1 cellular context compared by ENCODE assay signal in the genomic region with DNA sequence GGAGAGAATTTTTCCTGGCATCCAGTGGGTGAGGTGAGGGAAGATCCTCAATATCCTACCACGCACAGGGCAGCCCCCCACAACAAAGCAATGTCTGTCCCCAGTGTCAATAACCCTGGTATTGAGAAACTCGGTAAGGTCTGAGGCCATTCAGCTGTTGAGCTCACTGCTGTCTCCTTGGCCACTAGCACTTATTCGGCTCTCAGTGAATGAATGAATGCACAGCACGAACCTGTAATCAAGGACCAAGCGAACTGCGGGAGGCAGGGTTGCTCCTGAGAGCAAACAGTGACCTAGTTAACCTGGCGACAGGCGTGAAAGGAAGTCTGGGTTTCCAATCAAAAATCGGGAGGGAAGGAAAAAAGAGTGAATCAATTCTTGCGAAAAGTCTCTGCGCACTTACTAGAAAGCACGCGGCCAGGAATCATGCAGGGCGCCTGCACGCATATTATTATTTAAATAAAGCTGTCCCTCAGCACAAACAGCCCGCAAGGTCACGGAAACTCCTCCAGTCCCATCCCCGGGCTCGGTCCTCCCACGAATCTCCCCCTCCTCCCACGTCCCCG.
TF ChIP-seq lines count a peak whose summit lies in the region.

No MANE protein-coding gene starts in this region.

TF ChIP-seq in HepG2, 621 proteins besides CTCF, POLR2A, EP300 and RAD21 (continued from another document and continues in another):
- TF ChIP-seq, protein P1, sequence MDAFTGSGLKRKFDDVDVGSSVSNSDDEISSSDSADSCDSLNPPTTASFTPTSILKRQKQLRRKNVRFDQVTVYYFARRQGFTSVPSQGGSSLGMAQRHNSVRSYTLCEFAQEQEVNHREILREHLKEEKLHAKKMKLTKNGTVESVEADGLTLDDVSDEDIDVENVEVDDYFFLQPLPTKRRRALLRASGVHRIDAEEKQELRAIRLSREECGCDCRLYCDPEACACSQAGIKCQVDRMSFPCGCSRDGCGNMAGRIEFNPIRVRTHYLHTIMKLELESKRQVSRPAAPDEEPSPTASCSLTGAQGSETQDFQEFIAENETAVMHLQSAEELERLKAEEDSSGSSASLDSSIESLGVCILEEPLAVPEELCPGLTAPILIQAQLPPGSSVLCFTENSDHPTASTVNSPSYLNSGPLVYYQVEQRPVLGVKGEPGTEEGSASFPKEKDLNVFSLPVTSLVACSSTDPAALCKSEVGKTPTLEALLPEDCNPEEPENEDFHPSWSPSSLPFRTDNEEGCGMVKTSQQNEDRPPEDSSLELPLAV (CRISPR knock-in tag; conservative IDR thresholded peaks at IDR 0.05; ENCODE audit: low read depth) = no peak
- peak; percentile 43 for TF ChIP-seq MEIS1 (CRISPR knock-in tag; IDR thresholded peaks at IDR 0.05; ENCODE audit: borderline replicate concordance)
- TF ChIP-seq ZNF24 (IDR thresholded peaks at IDR 0.05) = peak; percentile 90
- peak; percentile 94; the same call in 1 of the 2 replicates for TF ChIP-seq GZF1 (CRISPR knock-in tag; IDR thresholded peaks at IDR 0.05)
- TF ChIP-seq, protein P2, sequence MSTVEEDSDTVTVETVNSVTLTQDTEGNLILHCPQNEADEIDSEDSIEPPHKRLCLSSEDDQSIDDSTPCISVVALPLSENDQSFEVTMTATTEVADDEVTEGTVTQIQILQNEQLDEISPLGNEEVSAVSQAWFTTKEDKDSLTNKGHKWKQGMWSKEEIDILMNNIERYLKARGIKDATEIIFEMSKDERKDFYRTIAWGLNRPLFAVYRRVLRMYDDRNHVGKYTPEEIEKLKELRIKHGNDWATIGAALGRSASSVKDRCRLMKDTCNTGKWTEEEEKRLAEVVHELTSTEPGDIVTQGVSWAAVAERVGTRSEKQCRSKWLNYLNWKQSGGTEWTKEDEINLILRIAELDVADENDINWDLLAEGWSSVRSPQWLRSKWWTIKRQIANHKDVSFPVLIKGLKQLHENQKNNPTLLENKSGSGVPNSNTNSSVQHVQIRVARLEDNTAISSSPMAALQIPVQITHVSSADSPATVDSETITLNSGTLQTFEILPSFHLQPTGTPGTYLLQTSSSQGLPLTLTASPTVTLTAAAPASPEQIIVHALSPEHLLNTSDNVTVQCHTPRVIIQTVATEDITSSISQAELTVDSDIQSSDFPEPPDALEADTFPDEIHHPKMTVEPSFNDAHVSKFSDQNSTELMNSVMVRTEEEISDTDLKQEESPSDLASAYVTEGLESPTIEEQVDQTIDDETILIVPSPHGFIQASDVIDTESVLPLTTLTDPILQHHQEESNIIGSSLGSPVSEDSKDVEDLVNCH (CRISPR knock-in tag; IDR thresholded peaks at IDR 0.05) = no peak
- TF ChIP-seq, protein P3, sequence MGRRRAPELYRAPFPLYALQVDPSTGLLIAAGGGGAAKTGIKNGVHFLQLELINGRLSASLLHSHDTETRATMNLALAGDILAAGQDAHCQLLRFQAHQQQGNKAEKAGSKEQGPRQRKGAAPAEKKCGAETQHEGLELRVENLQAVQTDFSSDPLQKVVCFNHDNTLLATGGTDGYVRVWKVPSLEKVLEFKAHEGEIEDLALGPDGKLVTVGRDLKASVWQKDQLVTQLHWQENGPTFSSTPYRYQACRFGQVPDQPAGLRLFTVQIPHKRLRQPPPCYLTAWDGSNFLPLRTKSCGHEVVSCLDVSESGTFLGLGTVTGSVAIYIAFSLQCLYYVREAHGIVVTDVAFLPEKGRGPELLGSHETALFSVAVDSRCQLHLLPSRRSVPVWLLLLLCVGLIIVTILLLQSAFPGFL (CRISPR knock-in tag; IDR thresholded peaks at IDR 0.05) = no peak
- TF ChIP-seq ZNF354B (CRISPR knock-in tag; IDR thresholded peaks at IDR 0.05) = no peak
- TF ChIP-seq NR2F6 (IDR thresholded peaks at IDR 0.05) = peak; percentile 18
- TF ChIP-seq NR2F6 (CRISPR knock-in tag; IDR thresholded peaks at IDR 0.05) = no peak; the same call in 1 of the 2 replicates
- TF ChIP-seq, protein P4, sequence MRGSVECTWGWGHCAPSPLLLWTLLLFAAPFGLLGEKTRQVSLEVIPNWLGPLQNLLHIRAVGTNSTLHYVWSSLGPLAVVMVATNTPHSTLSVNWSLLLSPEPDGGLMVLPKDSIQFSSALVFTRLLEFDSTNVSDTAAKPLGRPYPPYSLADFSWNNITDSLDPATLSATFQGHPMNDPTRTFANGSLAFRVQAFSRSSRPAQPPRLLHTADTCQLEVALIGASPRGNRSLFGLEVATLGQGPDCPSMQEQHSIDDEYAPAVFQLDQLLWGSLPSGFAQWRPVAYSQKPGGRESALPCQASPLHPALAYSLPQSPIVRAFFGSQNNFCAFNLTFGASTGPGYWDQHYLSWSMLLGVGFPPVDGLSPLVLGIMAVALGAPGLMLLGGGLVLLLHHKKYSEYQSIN (CRISPR knock-in tag; IDR thresholded peaks at IDR 0.05; ENCODE audit: borderline replicate concordance) = no peak
- TF ChIP-seq BCL6 (CRISPR knock-in tag; IDR thresholded peaks at IDR 0.05) = peak; percentile 18; the same call in 1 of the 2 replicates
- no peak for TF ChIP-seq WIZ (CRISPR knock-in tag; IDR thresholded peaks at IDR 0.05)
- no peak; the same call in 1 of the 2 replicates for TF ChIP-seq EHMT2 (IDR thresholded peaks at IDR 0.05; ENCODE audit: borderline replicate concordance, low read depth, low read length)
- TF ChIP-seq ZNF260 (CRISPR knock-in tag; IDR thresholded peaks at IDR 0.05; ENCODE audit: borderline replicate concordance, low read depth) = no peak
- TF ChIP-seq PHF8 (CRISPR knock-in tag; IDR thresholded peaks at IDR 0.05) = no peak
- TF ChIP-seq ZNF468 (CRISPR knock-in tag; IDR thresholded peaks at IDR 0.05) = no peak
- no peak; the same call in 1 of the 2 replicates for TF ChIP-seq ZNF224 (CRISPR knock-in tag; IDR thresholded peaks at IDR 0.05)
- no peak for TF ChIP-seq CBFB (CRISPR knock-in tag; IDR thresholded peaks at IDR 0.05)
- TF ChIP-seq, protein P5, sequence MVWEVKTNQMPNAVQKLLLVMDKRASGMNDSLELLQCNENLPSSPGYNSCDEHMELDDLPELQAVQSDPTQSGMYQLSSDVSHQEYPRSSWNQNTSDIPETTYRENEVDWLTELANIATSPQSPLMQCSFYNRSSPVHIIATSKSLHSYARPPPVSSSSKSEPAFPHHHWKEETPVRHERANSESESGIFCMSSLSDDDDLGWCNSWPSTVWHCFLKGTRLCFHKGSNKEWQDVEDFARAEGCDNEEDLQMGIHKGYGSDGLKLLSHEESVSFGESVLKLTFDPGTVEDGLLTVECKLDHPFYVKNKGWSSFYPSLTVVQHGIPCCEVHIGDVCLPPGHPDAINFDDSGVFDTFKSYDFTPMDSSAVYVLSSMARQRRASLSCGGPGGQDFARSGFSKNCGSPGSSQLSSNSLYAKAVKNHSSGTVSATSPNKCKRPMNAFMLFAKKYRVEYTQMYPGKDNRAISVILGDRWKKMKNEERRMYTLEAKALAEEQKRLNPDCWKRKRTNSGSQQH (CRISPR knock-in tag; IDR thresholded peaks at IDR 0.05; ENCODE audit: low read depth) = peak; percentile 89; the same call in 1 of the 2 replicates
- TF ChIP-seq TAF1 (CRISPR knock-in tag; IDR thresholded peaks at IDR 0.05) = 0 out of 2 replicates have a peak, but pooled peaks have one; percentile 16
- peak; percentile 44; the same call in 1 of the 2 replicates for TF ChIP-seq BRCA1 (CRISPR knock-in tag; IDR thresholded peaks at IDR 0.05)
- peak in 1 of 2 experiments; percentile 29; a peak in 1 of 4 replicates for TF ChIP-seq NR2F1 (CRISPR knock-in tag; IDR thresholded peaks at IDR 0.05)
- TF ChIP-seq, protein P6, sequence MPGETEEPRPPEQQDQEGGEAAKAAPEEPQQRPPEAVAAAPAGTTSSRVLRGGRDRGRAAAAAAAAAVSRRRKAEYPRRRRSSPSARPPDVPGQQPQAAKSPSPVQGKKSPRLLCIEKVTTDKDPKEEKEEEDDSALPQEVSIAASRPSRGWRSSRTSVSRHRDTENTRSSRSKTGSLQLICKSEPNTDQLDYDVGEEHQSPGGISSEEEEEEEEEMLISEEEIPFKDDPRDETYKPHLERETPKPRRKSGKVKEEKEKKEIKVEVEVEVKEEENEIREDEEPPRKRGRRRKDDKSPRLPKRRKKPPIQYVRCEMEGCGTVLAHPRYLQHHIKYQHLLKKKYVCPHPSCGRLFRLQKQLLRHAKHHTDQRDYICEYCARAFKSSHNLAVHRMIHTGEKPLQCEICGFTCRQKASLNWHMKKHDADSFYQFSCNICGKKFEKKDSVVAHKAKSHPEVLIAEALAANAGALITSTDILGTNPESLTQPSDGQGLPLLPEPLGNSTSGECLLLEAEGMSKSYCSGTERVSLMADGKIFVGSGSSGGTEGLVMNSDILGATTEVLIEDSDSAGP (CRISPR knock-in tag; IDR thresholded peaks at IDR 0.05; ENCODE audit: borderline replicate concordance) = no peak
- no peak for TF ChIP-seq SAFB2 (CRISPR knock-in tag; IDR thresholded peaks at IDR 0.05; ENCODE audit: borderline replicate concordance, low read depth)
- TF ChIP-seq KDM3A (CRISPR knock-in tag; IDR thresholded peaks at IDR 0.05; ENCODE audit: low read depth) = 0 out of 2 replicates have a peak, but pooled peaks have one; percentile 50
- TF ChIP-seq ZNF598 (CRISPR knock-in tag; IDR thresholded peaks at IDR 0.05; ENCODE audit: borderline replicate concordance) = no peak
- TF ChIP-seq SALL2 (CRISPR knock-in tag; IDR thresholded peaks at IDR 0.05) = no peak
- no peak for TF ChIP-seq ZC3H13 (CRISPR knock-in tag; IDR thresholded peaks at IDR 0.05)
- peak; percentile 44 for TF ChIP-seq TEAD3 (CRISPR knock-in tag; optimal IDR thresholded peaks at IDR 0.05; ENCODE audit: borderline replicate concordance)
- TF ChIP-seq ARID2 (CRISPR knock-in tag; IDR thresholded peaks at IDR 0.05; ENCODE audit: borderline replicate concordance) = no peak
- no peak for TF ChIP-seq SMARCC2 (IDR thresholded peaks at IDR 0.05)
- TF ChIP-seq, protein P7, sequence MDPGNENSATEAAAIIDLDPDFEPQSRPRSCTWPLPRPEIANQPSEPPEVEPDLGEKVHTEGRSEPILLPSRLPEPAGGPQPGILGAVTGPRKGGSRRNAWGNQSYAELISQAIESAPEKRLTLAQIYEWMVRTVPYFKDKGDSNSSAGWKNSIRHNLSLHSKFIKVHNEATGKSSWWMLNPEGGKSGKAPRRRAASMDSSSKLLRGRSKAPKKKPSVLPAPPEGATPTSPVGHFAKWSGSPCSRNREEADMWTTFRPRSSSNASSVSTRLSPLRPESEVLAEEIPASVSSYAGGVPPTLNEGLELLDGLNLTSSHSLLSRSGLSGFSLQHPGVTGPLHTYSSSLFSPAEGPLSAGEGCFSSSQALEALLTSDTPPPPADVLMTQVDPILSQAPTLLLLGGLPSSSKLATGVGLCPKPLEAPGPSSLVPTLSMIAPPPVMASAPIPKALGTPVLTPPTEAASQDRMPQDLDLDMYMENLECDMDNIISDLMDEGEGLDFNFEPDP (CRISPR knock-in tag; conservative IDR thresholded peaks at IDR 0.05) = no peak
- 0 out of 2 replicates have a peak, but pooled peaks have one; percentile 24 for TF ChIP-seq ZNF441 (CRISPR knock-in tag; IDR thresholded peaks at IDR 0.05; ENCODE audit: borderline replicate concordance)
- no peak for TF ChIP-seq ZNF780A (CRISPR knock-in tag; IDR thresholded peaks at IDR 0.05)
- TF ChIP-seq, protein P8, sequence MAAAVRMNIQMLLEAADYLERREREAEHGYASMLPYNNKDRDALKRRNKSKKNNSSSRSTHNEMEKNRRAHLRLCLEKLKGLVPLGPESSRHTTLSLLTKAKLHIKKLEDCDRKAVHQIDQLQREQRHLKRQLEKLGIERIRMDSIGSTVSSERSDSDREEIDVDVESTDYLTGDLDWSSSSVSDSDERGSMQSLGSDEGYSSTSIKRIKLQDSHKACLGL (CRISPR knock-in tag; IDR thresholded peaks at IDR 0.05) = no peak
- TF ChIP-seq ZFP90 (CRISPR knock-in tag; IDR thresholded peaks at IDR 0.05; ENCODE audit: borderline replicate concordance) = no peak
- peak; percentile 12; the same call in 1 of the 2 replicates for TF ChIP-seq ZNF12 (CRISPR knock-in tag; IDR thresholded peaks at IDR 0.05)
- TF ChIP-seq ZNF292 (CRISPR knock-in tag; IDR thresholded peaks at IDR 0.05; ENCODE audit: borderline replicate concordance, low read depth) = peak; percentile 52; the same call in 1 of the 2 replicates
- TF ChIP-seq LCORL (IDR thresholded peaks at IDR 0.05) = no peak
- TF ChIP-seq LCORL (CRISPR knock-in tag; IDR thresholded peaks at IDR 0.05) = no peak
- no peak for TF ChIP-seq ZBTB8A (CRISPR knock-in tag; IDR thresholded peaks at IDR 0.05; ENCODE audit: borderline replicate concordance, low read depth)
- TF ChIP-seq SUZ12 (IDR thresholded peaks at IDR 0.05; ENCODE audit: low read depth, low read length) = no peak
- TF ChIP-seq CHCHD3 (CRISPR knock-in tag; IDR thresholded peaks at IDR 0.05) = no peak
- no peak for TF ChIP-seq SP1 (IDR thresholded peaks at IDR 0.05)
- 0 out of 2 replicates have a peak, but pooled peaks have one; percentile 26 for TF ChIP-seq SP1 (CRISPR knock-in tag; IDR thresholded peaks at IDR 0.05)
- TF ChIP-seq, protein P9, sequence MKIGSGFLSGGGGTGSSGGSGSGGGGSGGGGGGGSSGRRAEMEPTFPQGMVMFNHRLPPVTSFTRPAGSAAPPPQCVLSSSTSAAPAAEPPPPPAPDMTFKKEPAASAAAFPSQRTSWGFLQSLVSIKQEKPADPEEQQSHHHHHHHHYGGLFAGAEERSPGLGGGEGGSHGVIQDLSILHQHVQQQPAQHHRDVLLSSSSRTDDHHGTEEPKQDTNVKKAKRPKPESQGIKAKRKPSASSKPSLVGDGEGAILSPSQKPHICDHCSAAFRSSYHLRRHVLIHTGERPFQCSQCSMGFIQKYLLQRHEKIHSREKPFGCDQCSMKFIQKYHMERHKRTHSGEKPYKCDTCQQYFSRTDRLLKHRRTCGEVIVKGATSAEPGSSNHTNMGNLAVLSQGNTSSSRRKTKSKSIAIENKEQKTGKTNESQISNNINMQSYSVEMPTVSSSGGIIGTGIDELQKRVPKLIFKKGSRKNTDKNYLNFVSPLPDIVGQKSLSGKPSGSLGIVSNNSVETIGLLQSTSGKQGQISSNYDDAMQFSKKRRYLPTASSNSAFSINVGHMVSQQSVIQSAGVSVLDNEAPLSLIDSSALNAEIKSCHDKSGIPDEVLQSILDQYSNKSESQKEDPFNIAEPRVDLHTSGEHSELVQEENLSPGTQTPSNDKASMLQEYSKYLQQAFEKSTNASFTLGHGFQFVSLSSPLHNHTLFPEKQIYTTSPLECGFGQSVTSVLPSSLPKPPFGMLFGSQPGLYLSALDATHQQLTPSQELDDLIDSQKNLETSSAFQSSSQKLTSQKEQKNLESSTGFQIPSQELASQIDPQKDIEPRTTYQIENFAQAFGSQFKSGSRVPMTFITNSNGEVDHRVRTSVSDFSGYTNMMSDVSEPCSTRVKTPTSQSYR (CRISPR knock-in tag; IDR thresholded peaks at IDR 0.05; ENCODE audit: borderline replicate concordance) = peak; percentile 65
- TF ChIP-seq, protein P10, sequence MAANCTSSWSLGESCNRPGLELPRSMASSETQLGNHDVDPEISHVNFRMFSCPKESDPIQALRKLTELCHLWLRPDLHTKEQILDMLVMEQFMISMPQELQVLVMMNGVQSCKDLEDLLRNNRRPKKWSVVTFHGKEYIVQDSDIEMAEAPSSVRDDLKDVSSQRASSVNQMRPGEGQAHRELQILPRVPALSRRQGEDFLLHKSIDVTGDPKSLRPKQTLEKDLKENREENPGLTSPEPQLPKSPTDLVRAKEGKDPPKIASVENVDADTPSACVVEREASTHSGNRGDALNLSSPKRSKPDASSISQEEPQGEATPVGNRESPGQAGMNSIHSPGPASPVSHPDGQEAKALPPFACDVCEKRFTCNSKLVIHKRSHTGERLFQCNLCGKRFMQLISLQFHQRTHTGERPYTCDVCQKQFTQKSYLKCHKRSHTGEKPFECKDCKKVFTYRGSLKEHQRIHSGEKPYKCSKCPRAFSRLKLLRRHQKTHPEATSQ (CRISPR knock-in tag; IDR thresholded peaks at IDR 0.05; ENCODE audit: borderline replicate concordance) = no peak
- TF ChIP-seq RELA (CRISPR knock-in tag; IDR thresholded peaks at IDR 0.05) = no peak
- TF ChIP-seq ZNF496 (CRISPR knock-in tag; IDR thresholded peaks at IDR 0.05; ENCODE audit: insufficient replicate concordance) = no peak
- peak; percentile 57 for TF ChIP-seq U2AF1 (optimal IDR thresholded peaks at IDR 0.05; ENCODE audit: low read depth, low read length)
- TF ChIP-seq ZNF282 (IDR thresholded peaks at IDR 0.05; ENCODE audit: partially characterized antibody) = no peak
- no peak for TF ChIP-seq ZNF556 (CRISPR knock-in tag; IDR thresholded peaks at IDR 0.05; ENCODE audit: borderline replicate concordance)
